Comparison of ENCODE assay signal across 1 cellular context in the genomic region with DNA sequence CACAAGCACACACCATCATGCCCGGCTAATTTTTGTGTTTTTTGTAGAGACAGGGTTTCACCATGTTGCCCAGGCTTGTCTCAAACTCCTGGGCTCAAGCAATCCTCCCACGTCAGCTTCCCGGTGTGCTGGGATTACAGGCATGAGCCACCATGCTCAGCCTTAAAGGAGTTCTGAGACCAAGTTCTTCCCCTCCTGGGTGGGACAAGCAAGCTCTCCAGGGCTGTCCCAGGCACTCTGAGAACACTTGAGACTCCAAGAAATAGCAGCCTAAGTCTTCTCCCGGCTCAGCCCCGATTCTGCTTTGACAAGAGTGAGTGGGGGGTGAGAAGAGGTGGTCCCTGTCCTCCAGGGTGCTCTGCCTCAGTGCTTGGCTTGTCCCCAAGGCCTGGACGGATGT.
TF ChIP-seq lines count a peak whose summit lies in the region.

No MANE protein-coding gene starts in this region.

TF ChIP-seq in GM23338, 12 proteins besides CTCF, POLR2A, EP300 and RAD21:
- TF ChIP-seq, protein P1, sequence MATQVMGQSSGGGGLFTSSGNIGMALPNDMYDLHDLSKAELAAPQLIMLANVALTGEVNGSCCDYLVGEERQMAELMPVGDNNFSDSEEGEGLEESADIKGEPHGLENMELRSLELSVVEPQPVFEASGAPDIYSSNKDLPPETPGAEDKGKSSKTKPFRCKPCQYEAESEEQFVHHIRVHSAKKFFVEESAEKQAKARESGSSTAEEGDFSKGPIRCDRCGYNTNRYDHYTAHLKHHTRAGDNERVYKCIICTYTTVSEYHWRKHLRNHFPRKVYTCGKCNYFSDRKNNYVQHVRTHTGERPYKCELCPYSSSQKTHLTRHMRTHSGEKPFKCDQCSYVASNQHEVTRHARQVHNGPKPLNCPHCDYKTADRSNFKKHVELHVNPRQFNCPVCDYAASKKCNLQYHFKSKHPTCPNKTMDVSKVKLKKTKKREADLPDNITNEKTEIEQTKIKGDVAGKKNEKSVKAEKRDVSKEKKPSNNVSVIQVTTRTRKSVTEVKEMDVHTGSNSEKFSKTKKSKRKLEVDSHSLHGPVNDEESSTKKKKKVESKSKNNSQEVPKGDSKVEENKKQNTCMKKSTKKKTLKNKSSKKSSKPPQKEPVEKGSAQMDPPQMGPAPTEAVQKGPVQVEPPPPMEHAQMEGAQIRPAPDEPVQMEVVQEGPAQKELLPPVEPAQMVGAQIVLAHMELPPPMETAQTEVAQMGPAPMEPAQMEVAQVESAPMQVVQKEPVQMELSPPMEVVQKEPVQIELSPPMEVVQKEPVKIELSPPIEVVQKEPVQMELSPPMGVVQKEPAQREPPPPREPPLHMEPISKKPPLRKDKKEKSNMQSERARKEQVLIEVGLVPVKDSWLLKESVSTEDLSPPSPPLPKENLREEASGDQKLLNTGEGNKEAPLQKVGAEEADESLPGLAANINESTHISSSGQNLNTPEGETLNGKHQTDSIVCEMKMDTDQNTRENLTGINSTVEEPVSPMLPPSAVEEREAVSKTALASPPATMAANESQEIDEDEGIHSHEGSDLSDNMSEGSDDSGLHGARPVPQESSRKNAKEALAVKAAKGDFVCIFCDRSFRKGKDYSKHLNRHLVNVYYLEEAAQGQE (IDR thresholded peaks at IDR 0.05; ENCODE audit: unreplicated experiment): no peak
- no peak for TF ChIP-seq CREB1 (CRISPR knock-in tag; IDR thresholded peaks at IDR 0.05; ENCODE audit: low read depth)
- no peak for TF ChIP-seq ZNF462 (CRISPR knock-in tag; IDR thresholded peaks at IDR 0.05)
- TF ChIP-seq, protein P2, sequence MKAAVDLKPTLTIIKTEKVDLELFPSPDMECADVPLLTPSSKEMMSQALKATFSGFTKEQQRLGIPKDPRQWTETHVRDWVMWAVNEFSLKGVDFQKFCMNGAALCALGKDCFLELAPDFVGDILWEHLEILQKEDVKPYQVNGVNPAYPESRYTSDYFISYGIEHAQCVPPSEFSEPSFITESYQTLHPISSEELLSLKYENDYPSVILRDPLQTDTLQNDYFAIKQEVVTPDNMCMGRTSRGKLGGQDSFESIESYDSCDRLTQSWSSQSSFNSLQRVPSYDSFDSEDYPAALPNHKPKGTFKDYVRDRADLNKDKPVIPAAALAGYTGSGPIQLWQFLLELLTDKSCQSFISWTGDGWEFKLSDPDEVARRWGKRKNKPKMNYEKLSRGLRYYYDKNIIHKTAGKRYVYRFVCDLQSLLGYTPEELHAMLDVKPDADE (IDR thresholded peaks at IDR 0.05): no peak
- TF ChIP-seq STAT1 (IDR thresholded peaks at IDR 0.05; ENCODE audit: unreplicated experiment): no peak
- no peak for TF ChIP-seq ZNF114 (CRISPR knock-in tag; IDR thresholded peaks at IDR 0.05)
- TF ChIP-seq EZH2phosphoT487 (IDR thresholded peaks at IDR 0.05; ENCODE audit: unreplicated experiment): no peak
- TF ChIP-seq POLR2AphosphoS5 (IDR thresholded peaks at IDR 0.05; ENCODE audit: low read depth): no peak
- TF ChIP-seq EZH2 (IDR thresholded peaks at IDR 0.05; ENCODE audit: low read depth, unreplicated experiment): no peak
- TF ChIP-seq JUNB (IDR thresholded peaks at IDR 0.05; ENCODE audit: unreplicated experiment): no peak
- no peak for TF ChIP-seq ZNF331 (CRISPR knock-in tag; IDR thresholded peaks at IDR 0.05; ENCODE audit: low read depth)
- no peak for TF ChIP-seq NANOG (IDR thresholded peaks at IDR 0.05; ENCODE audit: borderline replicate concordance)
